8 cellular contexts compared by ENCODE assay signal in the genomic region with DNA sequence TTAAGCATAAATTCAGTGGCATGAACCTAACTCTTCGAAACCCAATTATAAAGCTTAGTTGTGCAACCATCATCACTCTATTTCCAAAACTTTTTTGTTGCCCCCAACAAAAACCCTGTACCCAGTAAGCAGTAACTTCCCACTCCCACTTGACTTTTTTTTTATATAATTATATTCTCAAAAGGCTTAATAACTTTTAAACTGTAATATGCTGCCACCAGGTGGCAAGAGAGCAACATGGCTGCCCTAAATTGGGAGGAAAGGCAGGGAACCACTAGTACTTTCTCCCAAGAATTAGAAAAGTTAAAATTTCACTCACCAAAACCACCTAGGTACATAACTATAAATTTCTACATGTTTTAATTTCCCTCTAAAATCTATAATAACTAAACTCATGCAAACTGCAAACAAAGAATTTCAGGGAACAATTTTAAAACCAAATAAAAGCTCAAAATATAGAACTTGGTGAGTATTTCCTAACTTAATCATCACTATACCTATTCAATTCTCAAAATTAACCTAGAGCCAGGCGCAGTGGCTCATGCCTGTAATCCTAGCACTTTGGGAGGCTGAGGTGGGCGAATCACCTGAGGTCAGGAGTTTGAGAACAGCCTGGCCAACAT. TPM values are rescaled to one million over a fixed set of nuclear protein-coding genes. Genes with fewer than 3 reads are reported as not detected.
DNase-seq lines count a peak whose midpoint lies in the region; ATAC-seq, FAIRE-seq and TF ChIP-seq lines count a peak whose summit lies in the region.

No MANE protein-coding gene starts in this region.

- H4K91ac ChIP-seq in IMR-90 (ENCODE audit: insufficient read depth, low read depth, low read length): no peak overlapping the region

- TF ChIP-seq CTCF in IMR-90 (conservative IDR thresholded peaks at IDR 0.05; ENCODE audit: low read depth, low read length) (peak; percentile 79), endothelial cell of umbilical vein (IDR thresholded peaks at IDR 0.05; ENCODE audit: extremely low read depth in 1 of 2, insufficient read depth in 1 of 2, low read depth in 1 of 2, low read length in 2 of 2) (peak; percentile 51 to 58), neural cell (IDR thresholded peaks at IDR 0.05; ENCODE audit: poor library complexity, severe bottlenecking) (peak; percentile 66)

- H2BK5ac ChIP-seq in IMR-90 (ENCODE audit: low read depth, low read length, poor library complexity, severe bottlenecking): no peak overlapping the region

- no peaks in the 10 kb centered on the region for H3K9me2 ChIP-seq in neural cell (ENCODE audit: insufficient read depth, low read length)

- no peak for TF ChIP-seq EP300 in neural cell (conservative IDR thresholded peaks at IDR 0.05; ENCODE audit: poor library complexity, severe bottlenecking)

- H3K9me3 ChIP-seq in IMR-90 (ENCODE audit: control insufficient read depth, insufficient read depth, low read length): no peaks in the 10 kb centered on the region
- H3K9me3 ChIP-seq in endothelial cell of umbilical vein (replicated peaks; ENCODE audit: control insufficient read depth, insufficient read depth, low read length): no peaks in the 10 kb centered on the region
- H3K9me3 ChIP-seq in neural cell (ENCODE audit: low read length): no peaks in the 10 kb centered on the region

- H2AK5ac ChIP-seq in IMR-90 (ENCODE audit: low read depth, low read length): no peak overlapping the region

- TF ChIP-seq RAD21 in IMR-90 (IDR thresholded peaks at IDR 0.05; ENCODE audit: low read length): peak; percentile 73
- TF ChIP-seq RAD21 in neural cell (conservative IDR thresholded peaks at IDR 0.05): peak; percentile 60

- no peak overlapping the region for H3K4me3 ChIP-seq in IMR-90 (ENCODE audit: insufficient read depth, low read depth, low read length)
- no peak overlapping the region for H3K4me3 ChIP-seq in endothelial cell of umbilical vein (replicated peaks in 1 of 3; ENCODE audit: insufficient read depth in 1 of 3, low read depth in 1 of 3, low read length in 3 of 3)
- no peak overlapping the region for H3K4me3 ChIP-seq in neural cell (ENCODE audit: low read length)

- H3K18ac ChIP-seq in IMR-90 (ENCODE audit: low read depth, low read length): no peak overlapping the region

- no peak overlapping the region for H2BK15ac ChIP-seq in IMR-90 (ENCODE audit: low read depth, low read length)

- peaks cover 16 to 27% of the 10 kb centered on the region in 2 experiments; a peak in 3 of 4 replicates for H3K79me1 ChIP-seq in IMR-90 (ENCODE audit: low read depth in 1 of 2, low read length in 2 of 2)

- H4K20me1 ChIP-seq in IMR-90 (ENCODE audit: insufficient read depth, low read length) (peaks cover 17% of the 10 kb centered on the region; the same call in 1 of the 2 replicates), endothelial cell of umbilical vein (replicated peaks; ENCODE audit: control insufficient read depth, extremely low read depth, insufficient read depth, low read length) (peaks cover 3% of the 10 kb centered on the region), neural cell (ENCODE audit: insufficient read depth) (no peaks in the 10 kb centered on the region)

- TF ChIP-seq POLR2A in IMR-90 (IDR thresholded peaks at IDR 0.05; ENCODE audit: low read depth, low read length): no peak
- no peak for TF ChIP-seq POLR2A in endothelial cell of umbilical vein (IDR thresholded peaks at IDR 0.05; ENCODE audit: low read depth, low read length)

- no peak overlapping the region for H4K5ac ChIP-seq in IMR-90 (ENCODE audit: low read depth, low read length)

- CTCF ChIA-PET in IMR-90 (lab: Yijun Ruan, JAX) (interaction anchor here (0.7 to 2.0 kb wide), 4 partner anchors 8 to 879 kb away, joined by 3 to 13 read pairs (median 4); no protein-coding TSS in a partner anchor), endothelial cell of umbilical vein (lab: Charles Lee) (interaction anchor here (0.6 to 4.9 kb wide), 36 partner anchors 9 to 279 kb away, joined by 3 to 219 read pairs (median 4); no protein-coding TSS in a partner anchor)

- H2BK120ac ChIP-seq in IMR-90 (ENCODE audit: low read depth, low read length): no peak overlapping the region

- peak; percentile 56 for FAIRE-seq in endothelial cell of umbilical vein (lab: Jason Lieb, UNC)

- H3K56ac ChIP-seq in IMR-90 (ENCODE audit: extremely low read depth, insufficient read depth, low read length): no peak overlapping the region

- H3K4me2 ChIP-seq in IMR-90 (ENCODE audit: low read depth, low read length): no peak overlapping the region
- no peak overlapping the region for H3K4me2 ChIP-seq in endothelial cell of umbilical vein (ENCODE audit: insufficient read depth, low read length)
- no peak overlapping the region for H3K4me2 ChIP-seq in neural cell (ENCODE audit: low read length)

- H3K9me1 ChIP-seq in IMR-90 (ENCODE audit: insufficient read depth, low read length) (no peaks in the 10 kb centered on the region), endothelial cell of umbilical vein (replicated peaks; ENCODE audit: control insufficient read depth, extremely low read depth, insufficient read depth, low read length) (no peaks in the 10 kb centered on the region)

- H3K9ac ChIP-seq in IMR-90 (ENCODE audit: low read depth, low read length) (no peak overlapping the region), endothelial cell of umbilical vein (replicated peaks; ENCODE audit: extremely low read depth, insufficient read depth, low read length) (no peak overlapping the region), neural cell (ENCODE audit: low read length) (no peak overlapping the region)

- in situ Hi-C loops in IMR-90 (cut with MboI; ENCODE audit: low sequenced_read_pairs): no loop called here

- no CpG with 5 or more reads among the region's 3 CpGs for WGBS in IMR-90 (ENCODE audit: extremely low coverage in 2 of 2, insufficient read length in 1 of 2), 2 experiments

- no peak overlapping the region for H2AK9ac ChIP-seq in IMR-90 (replicated peaks; ENCODE audit: low read depth, low read length, poor library complexity)

- DNase-seq in NOMO-1 treated with DMSO at 0.1 percent for 48 hours (lab: John Stamatoyannopoulos, UW; ENCODE audit: unreplicated experiment) (peak; percentile 8), NOMO-1 (lab: John Stamatoyannopoulos, UW; ENCODE audit: unreplicated experiment in 2 of 2) (no peak), IMR-90 (peak; percentile 57), RKO (ENCODE audit: low spot score) (peak; percentile 65), endothelial cell of umbilical vein (ENCODE audit: low read depth, low spot score) (peak; percentile 50), cerebellar nuclear complex (lab: John Stamatoyannopoulos, UW) (no peak)

- H3F3A ChIP-seq in neural cell (ENCODE audit: insufficient read depth, low read length, poor library complexity, severe bottlenecking): no peaks in the 10 kb centered on the region

- peaks cover 2% of the 10 kb centered on the region; the same call in 1 of the 2 replicates for H3K4me1 ChIP-seq in IMR-90 (ENCODE audit: control insufficient read depth, insufficient read depth, low read length)
- H3K4me1 ChIP-seq in endothelial cell of umbilical vein (ENCODE audit: control insufficient read depth, extremely low read depth, insufficient read depth, low read length): no peaks in the 10 kb centered on the region

- no peak overlapping the region for H3K27ac ChIP-seq in IMR-90 (ENCODE audit: insufficient read depth, low read length)
- no peak overlapping the region for H3K27ac ChIP-seq in endothelial cell of umbilical vein (ENCODE audit: insufficient read depth, low read depth, low read length)
- no peak overlapping the region for H3K27ac ChIP-seq in neural cell (ENCODE audit: low read length)

- no peak overlapping the region for H3K14ac ChIP-seq in IMR-90 (replicated peaks; ENCODE audit: low read depth, low read length)

- H2BK20ac ChIP-seq in IMR-90 (ENCODE audit: low read depth, low read length): no peak overlapping the region

- POLR2A ChIA-PET in IMR-90 (lab: Charles Lee; ENCODE audit: unreplicated experiment) (no interaction called here), endothelial cell of umbilical vein (lab: Charles Lee) (no interaction called here)

- H2AFZ ChIP-seq in IMR-90 (replicated peaks; ENCODE audit: low read length, poor library complexity) (no peak overlapping the region), endothelial cell of umbilical vein (ENCODE audit: low read depth, low read length) (no peak overlapping the region), neural cell (ENCODE audit: low read depth, low read length) (no peak overlapping the region)

- ATAC-seq in IMR-90 (ENCODE audit: low read depth) (peak; percentile 65; the same call in 1 of the 2 replicates), GM18502 (IDR thresholded peaks at IDR 0.05; ENCODE audit: poor library complexity, unreplicated experiment) (no peak)

- H3K79me2 ChIP-seq in endothelial cell of umbilical vein (ENCODE audit: control insufficient read depth, insufficient read depth, low read length): peaks cover 26% of the 10 kb centered on the region
- H3K79me2 ChIP-seq in neural cell (replicated peaks; ENCODE audit: insufficient read depth, low read length): no peaks in the 10 kb centered on the region

- intact Hi-C loops in IMR-90 (cut with micrococcal nuclease): loop anchor here (1.0 kb wide), 2 partner anchors 43 to 105 kb away; no protein-coding TSS in a partner anchor
- intact Hi-C loops in endothelial cell of umbilical vein (cut with micrococcal nuclease): loop anchor here (1.0 to 2.0 kb wide), 3 partner anchors 37 to 105 kb away; no protein-coding TSS in a partner anchor

- H3K23ac ChIP-seq in IMR-90 (ENCODE audit: low read depth, low read length): no peak overlapping the region

- no peak overlapping the region for H3K4ac ChIP-seq in IMR-90 (ENCODE audit: low read depth, low read length)

- dilution Hi-C loops in IMR-90 (cut with HindIII; ENCODE audit: low sequenced_read_pairs, unreplicated experiment): no loop called here
- dilution Hi-C loops in endothelial cell of umbilical vein (cut with MboI; ENCODE audit: extremely low pct_ligation_motif_present, low sequenced_read_pairs): no loop called here

- H3K36me3 ChIP-seq in IMR-90 (ENCODE audit: control insufficient read depth, insufficient read depth, low read length) (no peaks in the 10 kb centered on the region), endothelial cell of umbilical vein (ENCODE audit: control insufficient read depth in 2 of 2, extremely low read depth in 1 of 2, insufficient read depth in 2 of 2, low read length in 2 of 2) (no peaks in the 10 kb centered on the region), neural cell (ENCODE audit: insufficient read depth, low read length) (no peaks in the 10 kb centered on the region)

- H4K8ac ChIP-seq in IMR-90 (ENCODE audit: low read depth in 2 of 2, low read length in 2 of 2): no peak overlapping the region

- H3K27me3 ChIP-seq in IMR-90 (ENCODE audit: control insufficient read depth, insufficient read depth, low read length): no peaks in the 10 kb centered on the region
- no peaks in the 10 kb centered on the region for H3K27me3 ChIP-seq in endothelial cell of umbilical vein (ENCODE audit: control insufficient read depth in 2 of 2, insufficient read depth in 2 of 2, low read length in 2 of 2)
- H3K27me3 ChIP-seq in neural cell (ENCODE audit: insufficient read depth, low read depth, low read length): no peaks in the 10 kb centered on the region

- BruUV-seq in IMR-90 (replicated peaks; lab: Mats Ljungman, UMichigan): no TSS peak
- BruUV-seq in endothelial cell of umbilical vein (replicated peaks; lab: Mats Ljungman, UMichigan): no TSS peak

RNA-seq across cellular contexts. Expression of a gene that starts 50.2 kb away (rescaled TPM):
- total RNA-seq in IMR-90 (2012; rRNA removed): 8.8 and 11.9 TPM in 2 replicates
- polyA plus RNA-seq in IMR-90 (2012; rRNA removed): 11.2 and 13.9 TPM in 2 replicates
- polyA plus RNA-seq in IMR-90 (2012; cell fraction: cytosol; rRNA removed): 2.2 and 6.6 TPM in 2 replicates
- 7.7 and 15.6 TPM in 2 replicates for polyA plus RNA-seq in IMR-90 (2012; cell fraction: nucleus; rRNA removed; ENCODE audit: low replicate concordance)
- 36.7 and 47.2 TPM in 2 replicates for total RNA-seq in endothelial cell of umbilical vein
- polyA plus RNA-seq in endothelial cell of umbilical vein: 36.7 and 37.4 TPM in 2 replicates
- polyA plus RNA-seq in endothelial cell of umbilical vein (2011; cell fraction: cytosol; rRNA removed): 23.0 and 30.5 TPM in 2 replicates
- polyA plus RNA-seq in endothelial cell of umbilical vein (2011; cell fraction: nucleus; rRNA removed): 31.5 and 33.5 TPM in 2 replicates
- 19.2 and 23.2 TPM in 2 replicates for polyA plus RNA-seq in endothelial cell of umbilical vein (2012)
- polyA minus RNA-seq in endothelial cell of umbilical vein: 89.2 and 99.3 TPM in 2 replicates
- 13.4 TPM for polyA minus RNA-seq in endothelial cell of umbilical vein (2011; cell fraction: cytosol; rRNA and poly(A)+ RNA removed)
- 35.6 and 46.8 TPM in 2 replicates for polyA minus RNA-seq in endothelial cell of umbilical vein (2011; cell fraction: nucleus; rRNA and poly(A)+ RNA removed)
- 53.7 and 61.9 TPM in 2 replicates for polyA plus RNA-seq in neural cell
- 84.0 and 115 TPM in 2 replicates for polyA minus RNA-seq in neural cell

Comparison
In these comparisons a context has a peak if more than half of its experiments do, and no peak if none do; other contexts are left out.
1. DNase-seq: peak in NOMO-1 treated with DMSO at 0.1 percent for 48 hours (single experiment), IMR-90 (single experiment), RKO (single experiment) and endothelial cell of umbilical vein (single experiment); none in NOMO-1 (0 of 2) and cerebellar nuclear complex (0 of 2).
2. Peak in every context shown above with its lines, with median percentiles within 50 percentile points of each other: CTCF ChIP-seq.